17 cellular contexts compared by ENCODE assay signal in the genomic region with DNA sequence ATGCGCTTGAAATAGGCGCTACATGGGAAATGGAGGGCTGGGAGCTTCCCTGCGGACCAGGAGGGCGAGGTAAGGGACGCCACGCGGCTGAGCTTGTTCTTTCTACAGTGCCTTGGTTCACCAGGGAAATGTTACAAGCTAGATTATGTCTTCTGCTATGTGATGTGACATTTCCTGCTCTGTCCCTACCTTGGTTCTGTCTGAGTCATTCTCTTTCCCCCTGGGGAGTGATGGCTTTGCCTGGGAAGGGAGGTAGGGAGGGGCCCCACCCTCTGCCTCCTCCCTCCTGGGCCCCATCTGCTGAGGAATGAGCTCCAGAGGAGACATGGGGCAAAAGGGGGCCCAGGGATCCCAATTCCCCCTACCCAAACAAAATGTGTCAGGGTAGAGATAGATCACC.
"Had no signal": no experiment of that assay in that cellular context is flagged by ENCODE, and none has a peak within 500 bp of the region (broad histone marks: within the 10 kb centered on the region; RNA-seq: fewer than 3 reads in every experiment).

No MANE protein-coding gene starts in this region.

- H3K27me3 ChIP-seq: adrenal gland, testis, uterus had no signal

- H3K27ac Mint-ChIP-seq: activated T-helper 2 cell treated with anti-CD3 and anti-CD28 coated beads, Interferon-gamma antibody, Interleukin-2, Interleukin-4, amounts not matched to agents 10 μg/mL and 5 μg/mL and 100 μg/mL, durations not matched to agents 14 hours and 24 hours and 36 hours; naive thymus-derived CD4-positive, alpha-beta T cell; stimulated activated naive CD8-positive, alpha-beta T cell treated with anti-CD3 and anti-CD28 coated beads, Interleukin-15, Interleukin-2, amounts not matched to agents 100 ng/mL and 50 ng/mL, for 24 hours; T-helper 2 cell treated with Interferon-gamma antibody and Interleukin-4, amounts not matched to agents 5 μg/mL and 100 μg/mL, for 36 hours had no signal

- H3K4me1 ChIP-seq: adrenal gland, gastrocnemius medialis, psoas muscle, uterus had no signal

- H3K4me3 ChIP-seq: adrenal gland, gastrocnemius medialis, lung, psoas muscle, testis, uterus had no signal

- H3K36me3 ChIP-seq: adrenal gland, gastrocnemius medialis, uterus had no signal

- H3K27ac ChIP-seq: adrenal gland, epithelial cell of prostate, gastrocnemius medialis, psoas muscle, testis, uterus had no signal

- DNase-seq: activated naive CD4-positive, alpha-beta T cell treated with anti-CD3 and anti-CD28 coated beads, Interleukin-2, amount 50 U/mL, for 16 hours; adrenal gland; caudate nucleus; cortex of kidney; effector memory CD4-positive, alpha-beta T cell; gastrocnemius medialis; naive thymus-derived CD4-positive, alpha-beta T cell; occipital lobe; psoas muscle; stimulated activated CD4-positive, alpha-beta T cell treated with anti-CD3 and anti-CD28 coated beads, Interleukin-4, amount 100 ng/mL, for 24 hours; testis; uterus had no signal

- H3K4me3 Mint-ChIP-seq: naive thymus-derived CD4-positive, alpha-beta T cell; stimulated activated naive CD8-positive, alpha-beta T cell treated with anti-CD3 and anti-CD28 coated beads, Interleukin-15, Interleukin-2, amounts not matched to agents 100 ng/mL and 50 ng/mL, for 24 hours; T-helper 2 cell treated with Interferon-gamma antibody and Interleukin-4, amounts not matched to agents 5 μg/mL and 100 μg/mL, for 36 hours had no signal

- H3K9me3 ChIP-seq: adrenal gland, testis, uterus had no signal
